7 cellular contexts compared by ENCODE assay signal in the genomic region with DNA sequence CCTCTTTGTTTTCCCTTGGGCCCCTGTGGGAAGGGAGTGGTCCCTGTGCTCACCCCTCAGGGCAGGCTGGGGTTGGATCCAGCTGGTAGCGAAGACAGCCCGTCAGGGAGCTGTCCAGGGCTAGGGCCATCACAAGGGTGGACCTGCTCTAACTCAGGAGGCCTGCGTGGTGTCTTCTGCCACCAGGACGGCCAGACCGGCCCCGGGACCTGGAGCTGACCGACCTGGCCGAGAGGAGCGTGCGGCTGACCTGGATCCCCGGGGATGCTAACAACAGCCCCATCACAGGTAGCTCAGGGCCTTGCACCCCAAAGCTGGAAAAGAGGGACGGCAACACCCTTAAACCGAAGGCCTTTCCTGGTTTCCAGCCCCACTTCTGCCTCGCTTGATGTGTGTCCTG.
"Had no signal": no experiment of that assay in that cellular context is flagged by ENCODE, and none has a peak within 500 bp of the region (broad histone marks: within the 10 kb centered on the region; RNA-seq: fewer than 3 reads in every experiment).

No MANE protein-coding gene starts in this region.

- H3K9me3 ChIP-seq: HAP-1 had no signal

- H3K4me1 ChIP-seq: HAP-1 had no signal

- ATAC-seq: GM23338, HCT116, HepG2, K562 had no signal

- DNase-seq: KG1 had no signal

- H3K4me2 ChIP-seq: GM23338 had no signal

- H2AFZ ChIP-seq: GM23338 had no signal

- H3K4me3 ChIP-seq: GM23338, HAP-1, K562 had no signal

- H3K36me3 ChIP-seq: HAP-1 had no signal

- H3K27ac ChIP-seq: HL-60 had no signal
